ENCODE assay signal across 15 cellular contexts in genomic region chr22:27794244-27794643, GRCh38. TPM values are rescaled to one million over a fixed set of nuclear protein-coding genes. Genes with fewer than 3 reads are reported as not detected.
A peak's percentile ranks its signal among the peaks of the same experiment; 100 is the strongest.
DNase-seq lines count a peak whose midpoint lies in the region; ATAC-seq and TF ChIP-seq lines count a peak whose summit lies in the region.
"Had no signal": no experiment of that assay in that cellular context is flagged by ENCODE, and none has a peak within 500 bp of the region (broad histone marks: within the 10 kb centered on the region; RNA-seq: fewer than 3 reads in every experiment).

No MANE protein-coding gene starts in this region.

- H3K9me3 ChIP-seq in adipocyte (ENCODE audit: control insufficient read depth, low read length): no peaks in the 10 kb centered on the region
- H3K9me3 ChIP-seq in stomach smooth muscle (ENCODE audit: control insufficient read depth in 2 of 2, low read length in 2 of 2): no peaks in the 10 kb centered on the region
- H3K9me3 ChIP-seq: neutrophil had no signal

- no peaks in the 10 kb centered on the region for H3K9me3 Mint-ChIP-seq in mesothelial cell of epicardium

- no peak overlapping the region for H3K27ac Mint-ChIP-seq in mesothelial cell of epicardium
- H3K27ac Mint-ChIP-seq: B cell had no signal

- peaks cover 32% of the 10 kb centered on the region for H3K36me3 Mint-ChIP-seq in mesothelial cell of epicardium

- H3K27me3 ChIP-seq in adipocyte (replicated peaks; ENCODE audit: control insufficient read depth, insufficient read depth, low read length): no peaks in the 10 kb centered on the region
- no peaks in the 10 kb centered on the region for H3K27me3 ChIP-seq in stomach smooth muscle (ENCODE audit: control insufficient read depth in 1 of 2, insufficient read depth in 2 of 2, low read length in 2 of 2)

- ATAC-seq in HG03095 (IDR thresholded peaks at IDR 0.05; ENCODE audit: unreplicated experiment): no peak
- ATAC-seq in HG03175 (IDR thresholded peaks at IDR 0.05; ENCODE audit: unreplicated experiment): no peak

- peak overlapping the region; percentile 62 for H3K4me3 Mint-ChIP-seq in mesothelial cell of epicardium
- H3K4me3 Mint-ChIP-seq: B cell had no signal

- peaks cover 70% of the 10 kb centered on the region for H3K4me1 Mint-ChIP-seq in mesothelial cell of epicardium
- H3K4me1 Mint-ChIP-seq: B cell had no signal

- peak overlapping the region; percentile 8 for H3K4me3 ChIP-seq in adipocyte (ENCODE audit: low read length)
- H3K4me3 ChIP-seq in coronary artery: peak overlapping the region; percentile 98
- peak overlapping the region; percentile 2 to 44 for H3K4me3 ChIP-seq in stomach smooth muscle (ENCODE audit: low read length in 2 of 2)

- TF ChIP-seq CTCF in coronary artery (IDR thresholded peaks at IDR 0.05) (no peak), mesothelial cell of epicardium (IDR thresholded peaks at IDR 0.05; ENCODE audit: unreplicated experiment) (no peak)

- H3K9ac ChIP-seq in adipocyte (ENCODE audit: low read length) (peak overlapping the region; percentile 34), stomach smooth muscle (ENCODE audit: low read length in 2 of 2) (peak overlapping the region in 1 of 2 donors; percentile 14)

- peak; percentile 41 for DNase-seq in adipocyte (ENCODE audit: low read depth)
- no peak for DNase-seq in coronary artery (ENCODE audit: low spot score)
- DNase-seq in mesothelial cell of epicardium (ENCODE audit: low spot score in 2 of 2, unreplicated experiment in 2 of 2): no peak
- no peak for DNase-seq in NCI-H2227 (lab: John Stamatoyannopoulos, UW; ENCODE audit: unreplicated experiment)
- DNase-seq in NCI-H526 treated with DMSO at 0.1 percent for 48 hours (lab: John Stamatoyannopoulos, UW): no peak
- DNase-seq: activated CD4-positive, alpha-beta T cell treated with anti-CD3 and anti-CD28 coated beads, Interleukin-2, amount 50 U/mL, for 1 hour; COR-L47; effector CD8-positive, alpha-beta T cell; NCI-H1694; stimulated activated CD4-positive, alpha-beta T cell treated with anti-CD3 and anti-CD28 coated beads, Interleukin-2, amount 100 ng/mL, for 48 hours had no signal

- peaks cover 56% of the 10 kb centered on the region for H3K27me3 Mint-ChIP-seq in mesothelial cell of epicardium (ENCODE audit: low read depth)

- H3K4me1 ChIP-seq in adipocyte (ENCODE audit: control insufficient read depth, insufficient read depth, low read length) (peaks cover 21% of the 10 kb centered on the region), stomach smooth muscle (ENCODE audit: control insufficient read depth, insufficient read depth, low read length) (peaks cover 58% of the 10 kb centered on the region)

- H3K36me3 ChIP-seq in adipocyte (ENCODE audit: control insufficient read depth, insufficient read depth, low read length, severe bottlenecking): peaks cover 5% of the 10 kb centered on the region
- H3K36me3 ChIP-seq in stomach smooth muscle (ENCODE audit: control insufficient read depth in 2 of 2, insufficient read depth in 2 of 2, low read length in 2 of 2): no peaks in the 10 kb centered on the region
- H3K36me3 ChIP-seq: neutrophil had no signal

- peak overlapping the region; percentile 94 to 98 for H3K27ac ChIP-seq in coronary artery
- H3K27ac ChIP-seq in stomach smooth muscle (ENCODE audit: low read length): peak overlapping the region; percentile 53
- H3K27ac ChIP-seq: neutrophil had no signal

RNA-seq across cellular contexts. Expression of gene MN1, which starts 7.3 kb away (rescaled TPM):
- total RNA-seq in mesothelial cell of epicardium: 46.3 to 49.6 TPM (median 47.8 TPM) in 3 replicates

Comparison
In these comparisons a context has a peak if more than half of its experiments do, and no peak if none do; other contexts are left out.
1. H3K4me3 ChIP-seq: peak in every context shown above with its lines; median percentile 98 in coronary artery; 23 in stomach smooth muscle; 8 in adipocyte.